In genomic region chr4:173909294-173909693, GRCh38 we compare ENCODE assay signal across 18 cellular contexts.
"Had no signal": no experiment of that assay in that cellular context is flagged by ENCODE, and none has a peak within 500 bp of the region (broad histone marks: within the 10 kb centered on the region; RNA-seq: fewer than 3 reads in every experiment).

No MANE protein-coding gene starts in this region.

- H3K36me3 Mint-ChIP-seq: activated CD8-positive, alpha-beta memory T cell treated with anti-CD3 and anti-CD28 coated beads, Interleukin-2, amount 10 ng/mL, durations not matched to agents 7 days and 5 days; natural killer cell treated with Interleukin-12 subunit alpha and Interleukin-12 subunit beta and Interleukin-15 and Interleukin-18, amount 100 ng/mL, for 72 hours; stimulated activated memory B cell treated with anti-CD40 and anti-IgM and Interleukin-4, amounts not matched to agents 10 μg/mL and 1 μg/mL and 100 μg/mL, for 72 hours had no signal

- FAIRE-seq: astrocyte, bronchial epithelial cell had no signal

- H3K9me3 Mint-ChIP-seq: activated naive CD4-positive, alpha-beta T cell treated with anti-CD3 and anti-CD28 coated beads for 36 hours; activated naive CD8-positive, alpha-beta T cell treated with anti-CD3 and anti-CD28 coated beads, Interleukin-2, amount 50 U/mL, for 24 hours; activated T-helper 2 cell treated with anti-CD3 and anti-CD28 coated beads, Interferon-gamma antibody, Interleukin-2, Interleukin-4, amounts not matched to agents 10 μg/mL and 5 μg/mL and 100 μg/mL, durations not matched to agents 14 hours and 24 hours and 36 hours had no signal

- H3K27ac Mint-ChIP-seq: activated CD8-positive, alpha-beta memory T cell treated with anti-CD3 and anti-CD28 coated beads, Interleukin-2, amount 10 ng/mL, durations not matched to agents 7 days and 5 days; activated naive CD4-positive, alpha-beta T cell treated with anti-CD3 and anti-CD28 coated beads for 36 hours; activated naive CD8-positive, alpha-beta T cell treated with anti-CD3 and anti-CD28 coated beads, Interleukin-2, amount 50 U/mL, for 24 hours; activated T-helper 2 cell treated with anti-CD3 and anti-CD28 coated beads, Interferon-gamma antibody, Interleukin-2, Interleukin-4, amounts not matched to agents 10 μg/mL and 5 μg/mL and 100 μg/mL, durations not matched to agents 14 hours and 24 hours and 36 hours; effector memory CD8-positive, alpha-beta T cell; natural killer cell treated with Interleukin-12 subunit alpha and Interleukin-12 subunit beta and Interleukin-15 and Interleukin-18, amount 100 ng/mL, for 72 hours; stimulated activated memory B cell treated with anti-CD40 and anti-IgM and Interleukin-4, amounts not matched to agents 10 μg/mL and 1 μg/mL and 100 μg/mL, for 72 hours had no signal

- H3K27me3 Mint-ChIP-seq: activated CD8-positive, alpha-beta memory T cell treated with anti-CD3 and anti-CD28 coated beads, Interleukin-2, amount 10 ng/mL, durations not matched to agents 7 days and 5 days; activated naive CD8-positive, alpha-beta T cell treated with anti-CD3 and anti-CD28 coated beads, Interleukin-2, amount 50 U/mL, for 24 hours; effector memory CD8-positive, alpha-beta T cell; natural killer cell treated with Interleukin-12 subunit alpha and Interleukin-12 subunit beta and Interleukin-15 and Interleukin-18, amount 100 ng/mL, for 72 hours; stimulated activated memory B cell treated with anti-CD40 and anti-IgM and Interleukin-4, amounts not matched to agents 10 μg/mL and 1 μg/mL and 100 μg/mL, for 72 hours had no signal

- H3K4me3 Mint-ChIP-seq: activated CD8-positive, alpha-beta memory T cell treated with anti-CD3 and anti-CD28 coated beads, Interleukin-2, amount 10 ng/mL, durations not matched to agents 7 days and 5 days; activated naive CD4-positive, alpha-beta T cell treated with anti-CD3 and anti-CD28 coated beads for 36 hours; activated naive CD8-positive, alpha-beta T cell treated with anti-CD3 and anti-CD28 coated beads, Interleukin-2, amount 50 U/mL, for 24 hours; effector memory CD8-positive, alpha-beta T cell; natural killer cell treated with Interleukin-12 subunit alpha and Interleukin-12 subunit beta and Interleukin-15 and Interleukin-18, amount 100 ng/mL, for 72 hours; stimulated activated memory B cell treated with anti-CD40 and anti-IgM and Interleukin-4, amounts not matched to agents 10 μg/mL and 1 μg/mL and 100 μg/mL, for 72 hours had no signal

- DNase-seq: activated CD4-positive, alpha-beta T cell treated with anti-CD3 and anti-CD28 coated beads, Interleukin-2, amount 50 U/mL, for 48 hours; activated CD8-positive, alpha-beta memory T cell treated with anti-CD3 and anti-CD28 coated beads, Interleukin-2, amount 10 ng/mL, durations not matched to agents 7 days and 5 days; activated naive CD4-positive, alpha-beta T cell treated with anti-CD3 and anti-CD28 coated beads for 36 hours; activated naive CD8-positive, alpha-beta T cell treated with anti-CD3 and anti-CD28 coated beads, Interleukin-2, amount 50 U/mL, for 24 hours; activated T-cell treated with anti-CD3 and anti-CD28 coated beads, Interleukin-2, amount 50 U/mL, for 1 hour; dermis blood vessel endothelial cell; effector memory CD8-positive, alpha-beta T cell; heart right ventricle; mesendoderm; thyroid gland; uterus had no signal

- ATAC-seq: activated CD4-positive, CD25-positive, alpha-beta regulatory T cell treated with anti-CD3 and anti-CD28 coated beads, Interleukin-2, amount 50 U/mL, for 24 hours; activated CD8-positive, alpha-beta memory T cell treated with anti-CD3 and anti-CD28 coated beads, Interleukin-2, amount 10 ng/mL, durations not matched to agents 7 days and 5 days; activated naive CD8-positive, alpha-beta T cell treated with anti-CD3 and anti-CD28 coated beads, Interleukin-2, amount 50 U/mL, for 24 hours; effector memory CD8-positive, alpha-beta T cell; gastroesophageal sphincter; heart right ventricle; natural killer cell treated with Interleukin-12 subunit alpha and Interleukin-12 subunit beta and Interleukin-15 and Interleukin-18, amount 100 ng/mL, for 72 hours; stimulated activated memory B cell treated with anti-CD40 and anti-IgM and Interleukin-4, amounts not matched to agents 10 μg/mL and 1 μg/mL and 100 μg/mL, for 72 hours had no signal

- H3K4me1 Mint-ChIP-seq: activated CD8-positive, alpha-beta memory T cell treated with anti-CD3 and anti-CD28 coated beads, Interleukin-2, amount 10 ng/mL, durations not matched to agents 7 days and 5 days; activated naive CD8-positive, alpha-beta T cell treated with anti-CD3 and anti-CD28 coated beads, Interleukin-2, amount 50 U/mL, for 24 hours; stimulated activated memory B cell treated with anti-CD40 and anti-IgM and Interleukin-4, amounts not matched to agents 10 μg/mL and 1 μg/mL and 100 μg/mL, for 72 hours had no signal
